23 cellular contexts compared by ENCODE assay signal in genomic region chr22:22890085-22890484, GRCh38. TPM values are rescaled to one million over a fixed set of nuclear protein-coding genes. Genes with fewer than 3 reads are reported as not detected.
A peak's percentile ranks its signal among the peaks of the same experiment; 100 is the strongest.
DNase-seq lines count a peak whose midpoint lies in the region; ATAC-seq and TF ChIP-seq lines count a peak whose summit lies in the region.
"Had no signal": no experiment of that assay in that cellular context is flagged by ENCODE, and none has a peak within 500 bp of the region (broad histone marks: within the 10 kb centered on the region; RNA-seq: fewer than 3 reads in every experiment).

No MANE protein-coding gene starts in this region.

- no peaks in the 10 kb centered on the region for H3K9me3 Mint-ChIP-seq in stimulated activated naive CD8-positive, alpha-beta T cell treated with anti-CD3 and anti-CD28 coated beads, Interleukin-15, Interleukin-2, amounts not matched to agents 100 ng/mL and 50 ng/mL, for 24 hours
- no peaks in the 10 kb centered on the region for H3K9me3 Mint-ChIP-seq in stimulated activated naive CD8-positive, alpha-beta T cell treated with anti-CD3 and anti-CD28 coated beads, Interleukin-15, amount 100 ng/mL, for 72 hours
- peaks cover 5% of the 10 kb centered on the region for H3K9me3 Mint-ChIP-seq in mesothelial cell of epicardium
- H3K9me3 Mint-ChIP-seq: CD4-positive, alpha-beta T cell; GM23338; H9; HFFc6 had no signal

- peaks cover 4% of the 10 kb centered on the region; the same call in 1 of the 2 replicates for H3K79me2 ChIP-seq in KMS-11 (ENCODE audit: insufficient read depth, low read depth)

- no peak overlapping the region for H3K4me2 ChIP-seq in KMS-11
- H3K4me2 ChIP-seq: GM23338, SK-N-SH had no signal

- no peak overlapping the region; the same call in 1 of the 2 replicates for H3K9ac ChIP-seq in KMS-11
- H3K9ac ChIP-seq: SK-N-SH had no signal

- DNase-seq in stimulated activated naive CD8-positive, alpha-beta T cell treated with anti-CD3 and anti-CD28 coated beads, Interleukin-15, amount 100 ng/mL, for 72 hours, result no peak
- no peak for DNase-seq in NOMO-1 treated with DMSO at 0.1 percent for 48 hours (lab: John Stamatoyannopoulos, UW; ENCODE audit: unreplicated experiment)
- DNase-seq in dermis blood vessel endothelial cell, result no peak
- DNase-seq in brain microvascular endothelial cell, result no peak
- DNase-seq in mesothelial cell of epicardium (ENCODE audit: low spot score in 2 of 2, unreplicated experiment in 2 of 2), result no peak
- DNase-seq: 8988T; ACHN; CD4-positive, alpha-beta T cell; H9; HFFc6; KBM-7; NCI-H1048; NCI-H1417; NCI-H1694; NCI-H2029 treated with DMSO at 0.1 percent for 48 hours; NCI-H446 treated with DMSO at 0.1 percent for 48 hours; NCI-H526; SK-N-SH; T-helper 17 cell had no signal

- no peak for ATAC-seq in stimulated activated naive CD8-positive, alpha-beta T cell treated with anti-CD3 and anti-CD28 coated beads, Interleukin-15, amount 100 ng/mL, for 72 hours
- ATAC-seq: GM23338, T-helper 17 cell had no signal

- H3K27me3 ChIP-seq in KMS-11 (ENCODE audit: insufficient read depth, low read depth) (peaks cover 15% of the 10 kb centered on the region; the same call in 1 of the 2 replicates), brain microvascular endothelial cell (replicated peaks) (peaks cover 40% of the 10 kb centered on the region)

- in situ Hi-C loops in brain microvascular endothelial cell (cut with HindIII; ENCODE audit: low pct_ligation_motif_present, low sequenced_read_pairs), result no loop called here

- no peaks in the 10 kb centered on the region for H4K20me1 ChIP-seq in KMS-11 (ENCODE audit: insufficient read depth)

- no peak overlapping the region for H2AFZ ChIP-seq in KMS-11 (ENCODE audit: low read depth)
- H2AFZ ChIP-seq: GM23338 had no signal

- H3K27ac ChIP-seq in KMS-11, result peak overlapping the region; percentile 40
- H3K27ac ChIP-seq in brain microvascular endothelial cell, result no peak overlapping the region

- H3K36me3 Mint-ChIP-seq in stimulated activated naive CD8-positive, alpha-beta T cell treated with anti-CD3 and anti-CD28 coated beads, Interleukin-15, Interleukin-2, amounts not matched to agents 100 ng/mL and 50 ng/mL, for 24 hours (ENCODE audit: low read depth), result no peaks in the 10 kb centered on the region
- H3K36me3 Mint-ChIP-seq in mesothelial cell of epicardium, result no peaks in the 10 kb centered on the region

- H3K27ac Mint-ChIP-seq in stimulated activated naive CD8-positive, alpha-beta T cell treated with anti-CD3 and anti-CD28 coated beads, Interleukin-15, Interleukin-2, amounts not matched to agents 100 ng/mL and 50 ng/mL, for 24 hours, result no peak overlapping the region
- H3K27ac Mint-ChIP-seq in stimulated activated naive CD8-positive, alpha-beta T cell treated with anti-CD3 and anti-CD28 coated beads, Interleukin-15, amount 100 ng/mL, for 72 hours, result no peak overlapping the region
- H3K27ac Mint-ChIP-seq in mesothelial cell of epicardium, result no peak overlapping the region
- H3K27ac Mint-ChIP-seq: CD4-positive, alpha-beta T cell; GM23338; H9; HFFc6; T-helper 17 cell had no signal

- H3K4me3 Mint-ChIP-seq in stimulated activated naive CD8-positive, alpha-beta T cell treated with anti-CD3 and anti-CD28 coated beads, Interleukin-15, Interleukin-2, amounts not matched to agents 100 ng/mL and 50 ng/mL, for 24 hours, result peak overlapping the region; percentile 25
- no peak overlapping the region for H3K4me3 Mint-ChIP-seq in stimulated activated naive CD8-positive, alpha-beta T cell treated with anti-CD3 and anti-CD28 coated beads, Interleukin-15, amount 100 ng/mL, for 72 hours
- no peak overlapping the region for H3K4me3 Mint-ChIP-seq in mesothelial cell of epicardium
- H3K4me3 Mint-ChIP-seq: CD4-positive, alpha-beta T cell; GM23338; H9; HFFc6; T-helper 17 cell had no signal

- peak; percentile 17; the same call in 1 of the 2 replicates for TF ChIP-seq POLR2A in Raji (IDR thresholded peaks at IDR 0.05; ENCODE audit: insufficient read depth, low read depth, low read length)

- H3K4me3 ChIP-seq in KMS-11 (IDR thresholded peaks at IDR 0.05; ENCODE audit: insufficient read depth, low read depth, low read length) (no peak overlapping the region), brain microvascular endothelial cell (ENCODE audit: low read depth, low read length) (no peak overlapping the region)
- H3K4me3 ChIP-seq: GM23338 had no signal

- H3K4me1 ChIP-seq in KMS-11 (ENCODE audit: low read depth, poor library complexity, severe bottlenecking), result peaks cover 53% of the 10 kb centered on the region

- peaks cover 45% of the 10 kb centered on the region for H3K27me3 Mint-ChIP-seq in stimulated activated naive CD8-positive, alpha-beta T cell treated with anti-CD3 and anti-CD28 coated beads, Interleukin-15, Interleukin-2, amounts not matched to agents 100 ng/mL and 50 ng/mL, for 24 hours
- H3K27me3 Mint-ChIP-seq in stimulated activated naive CD8-positive, alpha-beta T cell treated with anti-CD3 and anti-CD28 coated beads, Interleukin-15, amount 100 ng/mL, for 72 hours, result peaks cover 75% of the 10 kb centered on the region
- peaks cover 90% of the 10 kb centered on the region for H3K27me3 Mint-ChIP-seq in mesothelial cell of epicardium (ENCODE audit: low read depth)

- H3K36me3 ChIP-seq in KMS-11 (ENCODE audit: insufficient read depth) (no peaks in the 10 kb centered on the region), brain microvascular endothelial cell (replicated peaks) (no peaks in the 10 kb centered on the region)

- TF ChIP-seq CTCF in KMS-11 (conservative IDR thresholded peaks at IDR 0.05; ENCODE audit: low read depth, low read length), result no peak
- no peak for TF ChIP-seq CTCF in brain microvascular endothelial cell (IDR thresholded peaks at IDR 0.05; ENCODE audit: low read depth, low read length, missing control alignments)
- TF ChIP-seq CTCF in mesothelial cell of epicardium (IDR thresholded peaks at IDR 0.05; ENCODE audit: unreplicated experiment), result no peak

- peaks cover 26% of the 10 kb centered on the region for H3K4me1 Mint-ChIP-seq in stimulated activated naive CD8-positive, alpha-beta T cell treated with anti-CD3 and anti-CD28 coated beads, Interleukin-15, Interleukin-2, amounts not matched to agents 100 ng/mL and 50 ng/mL, for 24 hours (ENCODE audit: low read depth)
- peaks cover 13% of the 10 kb centered on the region for H3K4me1 Mint-ChIP-seq in stimulated activated naive CD8-positive, alpha-beta T cell treated with anti-CD3 and anti-CD28 coated beads, Interleukin-15, amount 100 ng/mL, for 72 hours
- no peaks in the 10 kb centered on the region for H3K4me1 Mint-ChIP-seq in mesothelial cell of epicardium
- H3K4me1 Mint-ChIP-seq: GM23338, H9 had no signal

RNA-seq across cellular contexts. Expression of gene IGLL5, which starts 2.5 kb away (rescaled TPM):
- total RNA-seq in dermis blood vessel endothelial cell, result not detected in 2 replicates
- not detected in 3 replicates for total RNA-seq in mesothelial cell of epicardium
- total RNA-seq: CD4-positive, alpha-beta T cell; GM23338; H9; HFFc6 had no signal
